8 cellular contexts compared by ENCODE assay signal in genomic region chr4:2763511-2763967, GRCh38. TPM values are rescaled to one million over a fixed set of nuclear protein-coding genes. Genes with fewer than 3 reads are reported as not detected.
DNase-seq lines count a peak whose midpoint lies in the region; ATAC-seq and TF ChIP-seq lines count a peak whose summit lies in the region.

No MANE protein-coding gene starts in this region.

- no peak for ATAC-seq in activated CD8-positive, alpha-beta T cell treated with anti-CD3 and anti-CD28 coated beads, Interleukin-2, amount 10 ng/mL, durations not matched to agents 7 days and 5 days

- peak overlapping the region; percentile 76 for H3K4me3 Mint-ChIP-seq in activated CD8-positive, alpha-beta T cell treated with anti-CD3 and anti-CD28 coated beads, Interleukin-2, amount 10 ng/mL, durations not matched to agents 7 days and 5 days
- no peak overlapping the region for H3K4me3 Mint-ChIP-seq in nephron progenitor cell

- H3K4me3 ChIP-seq in GM12865 (ENCODE audit: low read depth, low read length), result peak overlapping the region; percentile 55
- no peak overlapping the region for H3K4me3 ChIP-seq in hepatocyte
- H3K4me3 ChIP-seq in smooth muscle cell, result peak overlapping the region; percentile 51
- no peak overlapping the region for H3K4me3 ChIP-seq in WERI-Rb-1 (ENCODE audit: low read depth, low read length)

- H3K27me3 Mint-ChIP-seq in activated CD8-positive, alpha-beta T cell treated with anti-CD3 and anti-CD28 coated beads, Interleukin-2, amount 10 ng/mL, durations not matched to agents 7 days and 5 days (ENCODE audit: low read depth), result no peaks in the 10 kb centered on the region
- peaks cover 27% of the 10 kb centered on the region for H3K27me3 Mint-ChIP-seq in nephron progenitor cell (ENCODE audit: low read depth, poor library complexity)

- POLR2A ChIA-PET in activated CD8-positive, alpha-beta T cell treated with anti-CD3 and anti-CD28 coated beads, Interleukin-2, amount 10 ng/mL, durations not matched to agents 7 days and 5 days (lab: Charles Lee), result interaction anchor here (0.8 kb wide), 1 partner anchor 71 kb away, joined by 3 read pairs; no protein-coding TSS in a partner anchor

- H3K4me1 Mint-ChIP-seq in activated CD8-positive, alpha-beta T cell treated with anti-CD3 and anti-CD28 coated beads, Interleukin-2, amount 10 ng/mL, durations not matched to agents 7 days and 5 days (ENCODE audit: low read depth), result peaks cover 34% of the 10 kb centered on the region
- peaks cover 17% of the 10 kb centered on the region for H3K4me1 Mint-ChIP-seq in nephron progenitor cell

- H3K4me1 ChIP-seq in hepatocyte (ENCODE audit: insufficient read depth) (peaks cover 21% of the 10 kb centered on the region), smooth muscle cell (ENCODE audit: low read depth) (no peaks in the 10 kb centered on the region)

- H3K4me2 ChIP-seq in hepatocyte, result peak overlapping the region; percentile 85
- peak overlapping the region; percentile 82 for H3K4me2 ChIP-seq in smooth muscle cell

- WGBS in hepatocyte (ENCODE audit: low lambda C conversion rate, missing lambda C conversion rate), result 87% methylated on average over 23 of the region's 23 CpGs
- WGBS in smooth muscle cell (ENCODE audit: low lambda C conversion rate), result 79% methylated on average over 23 of the region's 23 CpGs

- no peaks in the 10 kb centered on the region for H3K36me3 Mint-ChIP-seq in activated CD8-positive, alpha-beta T cell treated with anti-CD3 and anti-CD28 coated beads, Interleukin-2, amount 10 ng/mL, durations not matched to agents 7 days and 5 days (ENCODE audit: low read depth)
- no peaks in the 10 kb centered on the region for H3K36me3 Mint-ChIP-seq in nephron progenitor cell (ENCODE audit: low read depth)

- H4K20me1 ChIP-seq in hepatocyte (ENCODE audit: insufficient read depth, poor library complexity, severe bottlenecking) (no peaks in the 10 kb centered on the region), smooth muscle cell (ENCODE audit: low read depth) (no peaks in the 10 kb centered on the region)

- no peaks in the 10 kb centered on the region for H3F3A ChIP-seq in smooth muscle cell (ENCODE audit: low read depth)

- no peaks in the 10 kb centered on the region for H3K9me3 Mint-ChIP-seq in activated CD8-positive, alpha-beta T cell treated with anti-CD3 and anti-CD28 coated beads, Interleukin-2, amount 10 ng/mL, durations not matched to agents 7 days and 5 days (ENCODE audit: insufficient read depth)
- peaks cover 11% of the 10 kb centered on the region for H3K9me3 Mint-ChIP-seq in nephron progenitor cell

- H3K9ac ChIP-seq in smooth muscle cell (ENCODE audit: low read depth), result no peak overlapping the region

- H3K27ac Mint-ChIP-seq in activated CD8-positive, alpha-beta T cell treated with anti-CD3 and anti-CD28 coated beads, Interleukin-2, amount 10 ng/mL, durations not matched to agents 7 days and 5 days, result no peak overlapping the region
- H3K27ac Mint-ChIP-seq in nephron progenitor cell, result no peak overlapping the region

- CTCF ChIA-PET in activated CD8-positive, alpha-beta T cell treated with anti-CD3 and anti-CD28 coated beads, Interleukin-2, amount 10 ng/mL, durations not matched to agents 7 days and 5 days (lab: Charles Lee), result interaction anchor here (0.6 to 3.4 kb wide), 23 partner anchors 12 to 275 kb away, joined by 3 to 29 read pairs (median 4); partner anchors contain the start of genes GRK4 and NOP14

- no peaks in the 10 kb centered on the region for H3K9me3 ChIP-seq in hepatocyte (ENCODE audit: low read depth)
- H3K9me3 ChIP-seq in smooth muscle cell (replicated peaks; ENCODE audit: low read depth), result no peaks in the 10 kb centered on the region
- H3K9me3 ChIP-seq in WERI-Rb-1 (ENCODE audit: severe bottlenecking), result peaks cover 8% of the 10 kb centered on the region

- H3K9me2 ChIP-seq in hepatocyte (replicated peaks; ENCODE audit: insufficient read depth), result no peaks in the 10 kb centered on the region

- DNase-seq in GM12865 (ENCODE audit: low read depth), result no peak
- no peak for DNase-seq in activated CD8-positive, alpha-beta T cell treated with anti-CD3 and anti-CD28 coated beads, Interleukin-2, amount 10 ng/mL, durations not matched to agents 7 days and 5 days
- DNase-seq in hepatocyte (ENCODE audit: low spot score), result no peak
- no peak for DNase-seq in smooth muscle cell (lab: John Stamatoyannopoulos, UW; ENCODE audit: unreplicated experiment)
- no peak for DNase-seq in NCI-H69 (lab: John Stamatoyannopoulos, UW)
- no peak for DNase-seq in WERI-Rb-1
- DNase-seq in nephron progenitor cell, result no peak
- DNase-seq in ecto neural progenitor cell (ENCODE audit: low spot score), result no peak

- H2AFZ ChIP-seq in hepatocyte (peak overlapping the region; percentile 41), smooth muscle cell (ENCODE audit: low read depth) (peak overlapping the region; percentile 5)

- H3K27me3 ChIP-seq in hepatocyte (no peaks in the 10 kb centered on the region), smooth muscle cell (ENCODE audit: low read depth) (no peaks in the 10 kb centered on the region), WERI-Rb-1 (ENCODE audit: insufficient read depth, low read depth, severe bottlenecking) (no peaks in the 10 kb centered on the region)

- TF ChIP-seq CTCF in GM12865 (IDR thresholded peaks at IDR 0.05; ENCODE audit: insufficient read depth, low read depth, low read length, missing control alignments) (no peak), hepatocyte (IDR thresholded peaks at IDR 0.05; ENCODE audit: poor library complexity) (no peak), smooth muscle cell (IDR thresholded peaks at IDR 0.05; ENCODE audit: borderline replicate concordance, insufficient read depth, poor library complexity, severe bottlenecking) (no peak), WERI-Rb-1 (IDR thresholded peaks at IDR 0.05; ENCODE audit: low read depth, low read length) (no peak), nephron progenitor cell (IDR thresholded peaks at IDR 0.05) (no peak)

- H3K79me2 ChIP-seq in hepatocyte (no peaks in the 10 kb centered on the region), smooth muscle cell (ENCODE audit: low read depth) (no peaks in the 10 kb centered on the region)

- H3K27ac ChIP-seq in hepatocyte (no peak overlapping the region), smooth muscle cell (ENCODE audit: low read depth) (no peak overlapping the region), WERI-Rb-1 (no peak overlapping the region)

- H3K36me3 ChIP-seq in hepatocyte (replicated peaks; ENCODE audit: insufficient read depth, low read depth) (no peaks in the 10 kb centered on the region), smooth muscle cell (ENCODE audit: low read depth) (no peaks in the 10 kb centered on the region), WERI-Rb-1 (no peaks in the 10 kb centered on the region)

RNA-seq across cellular contexts. Expression of gene TNIP2, which starts 7.4 kb away (rescaled TPM):
- 10 to 100 TPM; 42.3 to 44.3 TPM for total RNA-seq in activated CD8-positive, alpha-beta T cell treated with anti-CD3 and anti-CD28 coated beads, Interleukin-2, amount 10 ng/mL, durations not matched to agents 7 days and 5 days
- 38.2 and 42.7 TPM in 2 replicates for total RNA-seq in hepatocyte
- polyA plus RNA-seq in hepatocyte, result 43.0 and 50.8 TPM in 2 replicates
- total RNA-seq in smooth muscle cell, result 23.8 and 24.7 TPM in 2 replicates
- polyA plus RNA-seq in smooth muscle cell, result 37.5 and 40.7 TPM in 2 replicates

RNA-seq across cellular contexts. Expression of gene SH3BP2, which starts 29.3 kb away (rescaled TPM):
- 10 to 100 TPM; 88.2 to 93.0 TPM for total RNA-seq in activated CD8-positive, alpha-beta T cell treated with anti-CD3 and anti-CD28 coated beads, Interleukin-2, amount 10 ng/mL, durations not matched to agents 7 days and 5 days
- total RNA-seq in hepatocyte (15.0 and 25.7 TPM in 2 replicates), smooth muscle cell (19.3 and 23.8 TPM in 2 replicates)
- polyA plus RNA-seq in hepatocyte (24.3 and 29.6 TPM in 2 replicates), smooth muscle cell (17.3 and 27.4 TPM in 2 replicates)

Comparison
In these comparisons a context has a peak if more than half of its experiments do, and no peak if none do; other contexts are left out.
1. H3K4me3 ChIP-seq: peak in GM12865 (single experiment) and smooth muscle cell (single experiment); none in hepatocyte (single experiment) and WERI-Rb-1 (single experiment).